ENCODE assay signal across 8 cellular contexts in the genomic region with DNA sequence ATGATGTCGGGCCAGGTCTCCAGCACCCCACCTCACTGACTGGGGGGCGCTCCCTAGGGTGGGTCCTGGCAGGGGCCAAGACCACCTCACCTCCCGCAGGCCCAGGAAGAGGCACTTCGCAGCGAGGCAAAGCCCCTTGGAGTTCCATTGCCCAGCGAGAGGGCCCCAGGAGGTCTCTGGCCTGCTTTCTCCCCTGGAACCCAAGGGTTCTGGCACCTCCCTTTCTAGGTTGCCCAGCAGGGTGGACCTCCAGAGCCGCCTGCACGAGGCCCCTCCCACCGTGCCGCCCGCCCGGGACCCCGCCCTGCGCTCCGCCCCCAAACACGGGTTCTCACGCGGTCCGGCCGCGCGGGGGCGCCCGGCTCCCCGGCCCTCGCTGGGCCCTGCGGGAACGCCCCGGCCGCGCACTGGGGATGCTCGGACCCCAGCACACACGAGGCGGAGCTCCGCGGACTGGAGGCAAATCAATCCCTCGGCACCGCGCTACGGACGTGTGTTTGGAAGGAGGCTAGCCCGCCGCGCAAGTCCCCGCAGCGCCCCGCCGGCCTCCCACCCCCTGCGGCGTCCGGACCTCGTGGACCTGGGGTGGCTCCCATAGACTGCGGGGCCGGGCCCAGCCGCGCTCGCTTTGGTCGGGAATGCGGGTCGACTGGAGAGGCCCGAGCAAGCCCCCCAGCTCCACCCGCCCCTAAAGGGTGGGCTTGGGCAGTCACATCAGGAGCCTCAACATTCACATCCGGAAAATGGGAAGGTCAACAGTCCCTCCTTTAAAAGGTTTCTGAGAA.
DNase-seq lines count a peak whose midpoint lies in the region; ATAC-seq and TF ChIP-seq lines count a peak whose summit lies in the region.

No MANE protein-coding gene starts in this region.

- 17% methylated on average over 13 of the region's 63 CpGs for WGBS in suprapubic skin

- H3K4me1 ChIP-seq in suprapubic skin: peaks cover 39% of the 10 kb centered on the region

- DNase-seq in GM12864 (ENCODE audit: low read depth) (no peak), NCI-H2171 (lab: John Stamatoyannopoulos, UW) (peak; percentile 20), activated T-cell treated with anti-CD3 and anti-CD28 coated beads for 24 hours (ENCODE audit: low read depth) (peak; percentile 51), fibroblast of gingiva (ENCODE audit: low read depth) (peak; percentile 36), suprapubic skin (ENCODE audit: low spot score in 2 of 2) (peak in 1 of 2 donors; percentile 75)

- peaks cover 49% of the 10 kb centered on the region for H3K4me1 Mint-ChIP-seq in nephron

- no peak overlapping the region for H3K27ac Mint-ChIP-seq in nephron

- H3K36me3 ChIP-seq in suprapubic skin: no peaks in the 10 kb centered on the region

- H3K9me3 ChIP-seq in suprapubic skin: no peaks in the 10 kb centered on the region

- peaks cover 39% of the 10 kb centered on the region for H3K27me3 ChIP-seq in suprapubic skin

- ATAC-seq in HG03469 (IDR thresholded peaks at IDR 0.05; ENCODE audit: unreplicated experiment) (no peak), HG03097 (IDR thresholded peaks at IDR 0.05; ENCODE audit: low FRiP score, unreplicated experiment) (no peak)

- H3K36me3 Mint-ChIP-seq in nephron (ENCODE audit: low read depth): no peaks in the 10 kb centered on the region

- H3K27me3 Mint-ChIP-seq in nephron (ENCODE audit: low read depth): peaks cover 76% of the 10 kb centered on the region

- H3K4me3 Mint-ChIP-seq in nephron: no peak overlapping the region

- H3K9me3 Mint-ChIP-seq in nephron: no peaks in the 10 kb centered on the region

- no peak for TF ChIP-seq POLR2A in suprapubic skin (IDR thresholded peaks at IDR 0.05)

- H3K27ac ChIP-seq in suprapubic skin: no peak overlapping the region

- TF ChIP-seq EP300 in suprapubic skin (IDR thresholded peaks at IDR 0.05): no peak

- H3K4me3 ChIP-seq in GM12864 (ENCODE audit: low read depth, low read length) (no peak overlapping the region), suprapubic skin (peak overlapping the region; percentile 19)

- peak; percentile 38 for TF ChIP-seq CTCF in GM12864 (IDR thresholded peaks at IDR 0.05; ENCODE audit: low read depth, low read length, missing control alignments)
- peak; percentile 51 to 66 (median 53) for TF ChIP-seq CTCF in nephron (IDR thresholded peaks at IDR 0.05; ENCODE audit: unreplicated experiment in 3 of 3)
- peak; percentile 31 to 67 for TF ChIP-seq CTCF in suprapubic skin (IDR thresholded peaks at IDR 0.05)
